ENCODE assay signal across 1 cellular context in the genomic region with DNA sequence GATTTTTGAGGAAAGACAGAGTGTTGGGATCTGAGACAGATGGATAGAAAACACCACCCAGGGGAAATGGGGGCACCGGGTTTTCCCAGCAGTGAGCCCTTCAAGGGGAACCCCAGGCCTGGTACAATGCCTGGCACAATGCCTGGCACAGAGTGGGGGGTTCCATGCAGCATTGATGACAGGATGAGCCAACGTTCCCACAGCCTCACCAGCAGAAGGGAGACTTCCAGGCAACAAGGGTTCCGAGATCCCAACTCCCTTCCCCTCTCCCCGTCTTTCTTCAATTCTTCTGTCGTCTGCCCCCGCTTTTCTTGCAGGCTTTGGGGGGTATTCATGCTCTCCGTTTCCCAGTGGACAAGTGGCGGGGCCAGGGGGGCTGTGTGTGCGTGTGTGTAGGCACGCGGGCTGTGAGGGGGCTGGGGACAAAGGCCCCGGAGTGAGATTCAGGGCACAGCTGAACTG.
TF ChIP-seq lines count a peak whose summit lies in the region.

No MANE protein-coding gene starts in this region.

TF ChIP-seq in IMR-90, 13 proteins besides CTCF, POLR2A, EP300 and RAD21 (continued from another document):
- TF ChIP-seq, protein P1, sequence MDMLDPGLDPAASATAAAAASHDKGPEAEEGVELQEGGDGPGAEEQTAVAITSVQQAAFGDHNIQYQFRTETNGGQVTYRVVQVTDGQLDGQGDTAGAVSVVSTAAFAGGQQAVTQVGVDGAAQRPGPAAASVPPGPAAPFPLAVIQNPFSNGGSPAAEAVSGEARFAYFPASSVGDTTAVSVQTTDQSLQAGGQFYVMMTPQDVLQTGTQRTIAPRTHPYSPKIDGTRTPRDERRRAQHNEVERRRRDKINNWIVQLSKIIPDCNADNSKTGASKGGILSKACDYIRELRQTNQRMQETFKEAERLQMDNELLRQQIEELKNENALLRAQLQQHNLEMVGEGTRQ (IDR thresholded peaks at IDR 0.05; ENCODE audit: low read depth, low read length), result no peak
- no peak; the same call in 1 of the 2 replicates for TF ChIP-seq MAZ (IDR thresholded peaks at IDR 0.05; ENCODE audit: borderline replicate concordance, low read depth, low read length)
- no peak for TF ChIP-seq CEBPB (IDR thresholded peaks at IDR 0.05; ENCODE audit: low read depth, low read length)
- TF ChIP-seq, protein P2, sequence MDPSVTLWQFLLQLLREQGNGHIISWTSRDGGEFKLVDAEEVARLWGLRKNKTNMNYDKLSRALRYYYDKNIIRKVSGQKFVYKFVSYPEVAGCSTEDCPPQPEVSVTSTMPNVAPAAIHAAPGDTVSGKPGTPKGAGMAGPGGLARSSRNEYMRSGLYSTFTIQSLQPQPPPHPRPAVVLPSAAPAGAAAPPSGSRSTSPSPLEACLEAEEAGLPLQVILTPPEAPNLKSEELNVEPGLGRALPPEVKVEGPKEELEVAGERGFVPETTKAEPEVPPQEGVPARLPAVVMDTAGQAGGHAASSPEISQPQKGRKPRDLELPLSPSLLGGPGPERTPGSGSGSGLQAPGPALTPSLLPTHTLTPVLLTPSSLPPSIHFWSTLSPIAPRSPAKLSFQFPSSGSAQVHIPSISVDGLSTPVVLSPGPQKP (IDR thresholded peaks at IDR 0.05; ENCODE audit: borderline replicate concordance, low read depth, low read length), result no peak
- TF ChIP-seq RCOR1 (IDR thresholded peaks at IDR 0.05; ENCODE audit: insufficient replicate concordance, low read length), result no peak
- TF ChIP-seq FOS (IDR thresholded peaks at IDR 0.05; ENCODE audit: low read depth, low read length), result no peak
